23 cellular contexts compared by ENCODE assay signal in genomic region chr4:2619459-2619858, GRCh38.
"Had no signal": no experiment of that assay in that cellular context is flagged by ENCODE, and none has a peak within 500 bp of the region (broad histone marks: within the 10 kb centered on the region; RNA-seq: fewer than 3 reads in every experiment).

No MANE protein-coding gene starts in this region.

- DNase-seq: activated CD4-positive, CD25-positive, alpha-beta regulatory T cell treated with anti-CD3 and anti-CD28 coated beads, Interleukin-2, amount 50 U/mL, for 72 hours; activated CD8-positive, alpha-beta memory T cell treated with anti-CD3 and anti-CD28 coated beads for 24 hours; activated CD8-positive, alpha-beta memory T cell treated with anti-CD3 and anti-CD28 coated beads, Interleukin-2, amount 50 U/mL, for 4 hours; activated naive CD4-positive, alpha-beta T cell treated with Interleukin-2 at 50 U/mL for 16 hours; activated naive CD8-positive, alpha-beta T cell treated with anti-CD3 and anti-CD28 coated beads for 36 hours; activated T-cell treated with anti-CD3 and anti-CD28 coated beads, Interleukin-2, amount 50 U/mL, for 24 hours; heart left ventricle; mucosa of descending colon; nephron progenitor cell; occipital lobe; retina; stimulated activated CD4-positive, alpha-beta T cell treated with anti-CD3 and anti-CD28 coated beads, Interleukin-2, amount 100 ng/mL, for 48 hours; stimulated activated CD8-positive, alpha-beta memory T cell treated with anti-CD3 and anti-CD28 coated beads, Interleukin-4, amount 100 ng/mL, for 48 hours; stimulated activated naive CD4-positive, alpha-beta T cell; T-cell; testis had no signal

- H3K9me3 ChIP-seq: heart left ventricle, mucosa of descending colon, testis had no signal

- H3K4me3 ChIP-seq: coronary artery, heart left ventricle, mucosa of descending colon, testis had no signal

- H3K4me3 Mint-ChIP-seq: activated naive CD8-positive, alpha-beta T cell treated with anti-CD3 and anti-CD28 coated beads for 36 hours; activated T-cell treated with anti-CD3 and anti-CD28 coated beads, Interleukin-2, amount 50 U/mL, for 24 hours; activated T-helper 17 cell treated with anti-CD3 and anti-CD28 coated beads, Interleukin-2, amount 50 U/mL, for 72 hours; nephron progenitor cell; T-helper 2 cell treated with Interferon-gamma antibody and Interleukin-4, amounts not matched to agents 5 μg/mL and 100 μg/mL, for 36 hours; type B pancreatic cell had no signal

- FAIRE-seq: astrocyte, islet of Langerhans had no signal

- H3K36me3 ChIP-seq: heart left ventricle had no signal

- ATAC-seq: activated T-helper 17 cell treated with anti-CD3 and anti-CD28 coated beads, Interleukin-2, amount 50 U/mL, for 72 hours; heart left ventricle; mucosa of descending colon; T-cell had no signal

- H3K27me3 ChIP-seq: heart left ventricle, testis had no signal

- H3K36me3 Mint-ChIP-seq: activated naive CD8-positive, alpha-beta T cell treated with anti-CD3 and anti-CD28 coated beads for 36 hours had no signal

- H3K27me3 Mint-ChIP-seq: activated naive CD8-positive, alpha-beta T cell treated with anti-CD3 and anti-CD28 coated beads for 36 hours; activated T-cell treated with anti-CD3 and anti-CD28 coated beads, Interleukin-2, amount 50 U/mL, for 24 hours; activated T-helper 17 cell treated with anti-CD3 and anti-CD28 coated beads, Interleukin-2, amount 50 U/mL, for 72 hours; T-cell; type B pancreatic cell had no signal

- H3K27ac Mint-ChIP-seq: activated naive CD8-positive, alpha-beta T cell treated with anti-CD3 and anti-CD28 coated beads for 36 hours; activated T-helper 17 cell treated with anti-CD3 and anti-CD28 coated beads, Interleukin-2, amount 50 U/mL, for 72 hours; T-cell; T-helper 2 cell treated with Interferon-gamma antibody and Interleukin-4, amounts not matched to agents 5 μg/mL and 100 μg/mL, for 36 hours had no signal

- H3K27ac ChIP-seq: coronary artery, heart left ventricle, testis, VCaP had no signal

- H3K9me3 Mint-ChIP-seq: activated naive CD8-positive, alpha-beta T cell treated with anti-CD3 and anti-CD28 coated beads for 36 hours; activated T-cell treated with anti-CD3 and anti-CD28 coated beads, Interleukin-2, amount 50 U/mL, for 24 hours; activated T-helper 17 cell treated with anti-CD3 and anti-CD28 coated beads, Interleukin-2, amount 50 U/mL, for 72 hours; T-cell; T-helper 2 cell treated with Interferon-gamma antibody and Interleukin-4, amounts not matched to agents 5 μg/mL and 100 μg/mL, for 36 hours; type B pancreatic cell had no signal
